Comparison of ENCODE assay signal across 15 cellular contexts in the genomic region with DNA sequence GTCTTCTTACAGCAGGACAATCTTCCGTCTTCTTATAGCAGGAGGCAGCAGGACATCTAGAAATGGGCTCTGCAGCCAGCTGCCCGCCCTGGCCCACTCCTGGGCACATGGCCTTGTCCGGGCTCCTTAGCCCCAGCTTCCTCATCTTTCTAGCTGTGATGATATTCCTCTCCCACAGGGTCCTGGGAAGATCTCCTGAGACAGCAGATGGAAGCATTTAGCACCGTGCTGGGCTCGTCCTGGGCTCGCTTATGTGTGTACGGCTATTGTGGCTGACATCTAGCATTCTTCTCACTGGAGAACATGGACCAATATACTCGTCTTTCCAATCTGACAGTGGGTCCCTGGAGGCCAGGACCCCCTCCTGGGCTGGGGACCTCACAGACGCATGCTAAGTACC.
"Had no signal": no experiment of that assay in that cellular context is flagged by ENCODE, and none has a peak within 500 bp of the region (broad histone marks: within the 10 kb centered on the region; RNA-seq: fewer than 3 reads in every experiment).

No MANE protein-coding gene starts in this region.

- H3K4me3 ChIP-seq: dorsolateral prefrontal cortex, lung, suprapubic skin, upper lobe of right lung had no signal

- DNase-seq: activated CD4-positive, alpha-beta T cell treated with anti-CD3 and anti-CD28 coated beads, Interleukin-2, amount 10 ng/mL, durations not matched to agents 7 days and 5 days; activated CD4-positive, CD25-positive, alpha-beta regulatory T cell; activated CD8-positive, alpha-beta memory T cell treated with anti-CD3 and anti-CD28 coated beads, Interleukin-2, amount 50 U/mL, for 48 hours; activated gamma-delta T cell; activated T-cell treated with anti-CD3 and anti-CD28 coated beads, Interleukin-2, amount 50 U/mL, for 72 hours; amniotic stem cell; brain microvascular endothelial cell; cerebellar nuclear complex; upper lobe of right lung had no signal

- H3K4me1 Mint-ChIP-seq: activated CD4-positive, alpha-beta T cell treated with anti-CD3 and anti-CD28 coated beads, Interleukin-2, amount 10 ng/mL, durations not matched to agents 7 days and 5 days had no signal

- ATAC-seq: activated T-cell treated with anti-CD3 and anti-CD28 coated beads, Interleukin-2, amount 50 U/mL, for 72 hours; upper lobe of right lung had no signal

- H3K27ac Mint-ChIP-seq: activated CD4-positive, alpha-beta T cell treated with anti-CD3 and anti-CD28 coated beads, Interleukin-2, amount 10 ng/mL, durations not matched to agents 7 days and 5 days; activated naive CD8-positive, alpha-beta T cell; activated T-cell treated with anti-CD3 and anti-CD28 coated beads, Interleukin-2, amount 50 U/mL, for 72 hours; stimulated activated naive CD8-positive, alpha-beta T cell treated with anti-CD3 and anti-CD28 coated beads, Interleukin-15, Interleukin-2, amounts not matched to agents 100 ng/mL and 50 ng/mL, for 24 hours; T-helper 2 cell treated with Interferon-gamma antibody and Interleukin-4, amounts not matched to agents 5 μg/mL and 100 μg/mL, for 36 hours had no signal

- H3K27me3 Mint-ChIP-seq: activated CD4-positive, alpha-beta T cell treated with anti-CD3 and anti-CD28 coated beads, Interleukin-2, amount 10 ng/mL, durations not matched to agents 7 days and 5 days; activated naive CD8-positive, alpha-beta T cell; stimulated activated naive CD8-positive, alpha-beta T cell treated with anti-CD3 and anti-CD28 coated beads, Interleukin-15, Interleukin-2, amounts not matched to agents 100 ng/mL and 50 ng/mL, for 24 hours had no signal

- H3K9me3 ChIP-seq: suprapubic skin, upper lobe of right lung had no signal

- H3K27ac ChIP-seq: brain microvascular endothelial cell, suprapubic skin had no signal

- H3K4me3 Mint-ChIP-seq: activated CD4-positive, alpha-beta T cell treated with anti-CD3 and anti-CD28 coated beads, Interleukin-2, amount 10 ng/mL, durations not matched to agents 7 days and 5 days; activated naive CD8-positive, alpha-beta T cell; activated T-cell treated with anti-CD3 and anti-CD28 coated beads, Interleukin-2, amount 50 U/mL, for 72 hours; stimulated activated naive CD8-positive, alpha-beta T cell treated with anti-CD3 and anti-CD28 coated beads, Interleukin-15, Interleukin-2, amounts not matched to agents 100 ng/mL and 50 ng/mL, for 24 hours; T-helper 2 cell treated with Interferon-gamma antibody and Interleukin-4, amounts not matched to agents 5 μg/mL and 100 μg/mL, for 36 hours had no signal

- H3K9me3 Mint-ChIP-seq: activated CD4-positive, alpha-beta T cell treated with anti-CD3 and anti-CD28 coated beads, Interleukin-2, amount 10 ng/mL, durations not matched to agents 7 days and 5 days; stimulated activated naive CD8-positive, alpha-beta T cell treated with anti-CD3 and anti-CD28 coated beads, Interleukin-15, Interleukin-2, amounts not matched to agents 100 ng/mL and 50 ng/mL, for 24 hours; T-helper 2 cell treated with Interferon-gamma antibody and Interleukin-4, amounts not matched to agents 5 μg/mL and 100 μg/mL, for 36 hours had no signal
